ENCODE assay signal across 12 cellular contexts in genomic region chr2:97951155-97951670, GRCh38. TPM values are rescaled to one million over a fixed set of nuclear protein-coding genes. Genes with fewer than 3 reads are reported as not detected.
DNase-seq lines count a peak whose midpoint lies in the region; ATAC-seq and TF ChIP-seq lines count a peak whose summit lies in the region.
"Had no signal": no experiment of that assay in that cellular context is flagged by ENCODE, and none has a peak within 500 bp of the region (broad histone marks: within the 10 kb centered on the region; RNA-seq: fewer than 3 reads in every experiment).

No MANE protein-coding gene starts in this region.

- no peaks in the 10 kb centered on the region for H3K9me3 ChIP-seq in spleen
- H3K9me3 ChIP-seq: SJCRH30 had no signal

- TF ChIP-seq CTCF in astrocyte of the spinal cord (IDR thresholded peaks at IDR 0.05; ENCODE audit: low read depth, low read length) (no peak), natural killer cell (IDR thresholded peaks at IDR 0.05) (no peak), spleen (IDR thresholded peaks at IDR 0.05 in 8 of 11, conservative IDR thresholded peaks at IDR 0.05 in 3 of 11) (no peak)

- H3K36me3 Mint-ChIP-seq in natural killer cell = no peaks in the 10 kb centered on the region

- H3K36me3 ChIP-seq in spleen = no peaks in the 10 kb centered on the region
- H3K36me3 ChIP-seq: SJCRH30 had no signal

- H3K4me1 Mint-ChIP-seq in natural killer cell = peaks cover 70 to 83% of the 10 kb centered on the region in 2 donors

- H3K4me1 ChIP-seq in spleen = peaks cover 4 to 95% (median 68%) of the 10 kb centered on the region in 6 donors

- DNase-seq in EH (ENCODE audit: low read depth) (peak; percentile 22), astrocyte of the spinal cord (ENCODE audit: low read depth, low spot score) (peak; percentile 23), natural killer cell (no peak), HUDEP-2 (lab: John Stamatoyannopoulos, UW; ENCODE audit: unreplicated experiment in 76 of 76) (no peak), spleen (no peak), NCI-H774 (lab: John Stamatoyannopoulos, UW) (no peak)
- DNase-seq: amygdala, substantia nigra had no signal

- WGBS in spleen, 5 donors = 64 to 92% (median 77%) methylated on average over 2 of the region's 2 CpGs

- H3K27me3 ChIP-seq in spleen (replicated peaks in 1 of 7) = no peaks in the 10 kb centered on the region
- H3K27me3 ChIP-seq: SJCRH30 had no signal

- H3K27ac ChIP-seq in spleen = peak overlapping the region in 1 of 8 donors; percentile 24
- H3K27ac ChIP-seq: SJCRH30 had no signal

- in situ Hi-C loops in astrocyte of the spinal cord (cut with HindIII; ENCODE audit: low sequenced_read_pairs) = no loop called here

- ATAC-seq in HG02642 (IDR thresholded peaks at IDR 0.05; ENCODE audit: poor library complexity, unreplicated experiment) (peak; percentile 52), natural killer cell (peak in 2 of 3 donors; percentile 30 to 58), HG03439 (IDR thresholded peaks at IDR 0.05; ENCODE audit: unreplicated experiment) (no peak)

- intact Hi-C loops in natural killer cell (cut with micrococcal nuclease) = no loop called here
- intact Hi-C loops in spleen (cut with DNase I; ENCODE audit: low total_unique reads) = no loop called here

- no peaks in the 10 kb centered on the region for H3K9me3 Mint-ChIP-seq in natural killer cell

- peak overlapping the region in 1 of 2 donors; percentile 61 for H3K27ac Mint-ChIP-seq in natural killer cell

- H3K4me3 ChIP-seq in astrocyte of the spinal cord (ENCODE audit: low read depth, low read length) (no peak overlapping the region), spleen (no peak overlapping the region)
- H3K4me3 ChIP-seq: SJCRH30 had no signal

- TF ChIP-seq POLR2A in spleen (IDR thresholded peaks at IDR 0.05) = no peak

- no peaks in the 10 kb centered on the region for H3K27me3 Mint-ChIP-seq in natural killer cell (ENCODE audit: low read depth in 2 of 2)

- H3K4me3 Mint-ChIP-seq in natural killer cell = no peak overlapping the region
- H3K4me3 Mint-ChIP-seq: neural crest cell had no signal

RNA-seq across cellular contexts. Expression of gene TMEM131, which starts 44.5 kb away (rescaled TPM):
- total RNA-seq in natural killer cell = 10 to 100 TPM; 44.8 to 72.1 (median 67.1) TPM
- total RNA-seq in spleen = 10 to 100 TPM; 54.6 to 74.0 (median 64.8) TPM
- polyA plus RNA-seq in spleen = 10 to 100 TPM in 2 of 3 donors, 1 to 10 TPM in 1; 9.2 to 15.2 (median 12.3) TPM

Comparison
In these comparisons a context has a peak if more than half of its experiments do, and no peak if none do; other contexts are left out.
1. DNase-seq: peak in EH (single experiment) and astrocyte of the spinal cord (single experiment); none in natural killer cell (single experiment), HUDEP-2 (0 of 76), spleen (single experiment) and NCI-H774 (single experiment).